In the genomic region with DNA sequence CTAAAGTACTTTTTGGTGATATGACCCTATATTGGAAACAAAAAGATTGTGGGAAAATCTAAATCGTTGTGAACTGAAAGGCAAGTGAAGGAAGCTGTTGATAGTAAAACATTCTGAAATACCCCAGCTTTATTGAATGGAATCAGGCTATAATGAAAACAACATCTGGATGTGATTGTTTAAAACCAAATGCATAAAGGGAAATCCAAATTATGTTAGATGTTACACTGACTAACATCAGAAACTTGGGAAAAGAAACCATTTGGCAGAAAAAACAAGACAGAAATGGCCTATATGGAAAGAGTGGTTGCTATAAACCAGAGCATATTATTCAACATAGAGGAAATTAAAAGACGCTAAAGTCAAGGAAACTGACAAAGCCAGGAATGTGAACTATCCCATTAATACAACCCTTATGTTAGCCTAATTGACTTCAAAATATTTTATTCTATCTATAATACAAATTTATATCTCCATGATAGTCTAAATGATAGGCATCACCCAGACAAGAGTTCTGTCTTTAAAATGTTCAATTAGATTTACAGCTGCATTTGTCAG, we compare ENCODE assay signal across 27 cellular contexts. TPM values are rescaled to one million over a fixed set of nuclear protein-coding genes. Genes with fewer than 3 reads are reported as not detected.
"Had no signal": no experiment of that assay in that cellular context is flagged by ENCODE, and none has a peak within 500 bp of the region (broad histone marks: within the 10 kb centered on the region; RNA-seq: fewer than 3 reads in every experiment).

No MANE protein-coding gene starts in this region.

- H3K27ac ChIP-seq: ascending aorta, KMS-11, RWPE1, SJCRH30 had no signal

- H3K4me2 ChIP-seq: KMS-11 had no signal

- H3K9ac ChIP-seq: KMS-11 had no signal

- ATAC-seq: activated CD8-positive, alpha-beta memory T cell treated with anti-CD3 and anti-CD28 coated beads, Interleukin-2, amount 10 ng/mL, durations not matched to agents 7 days and 5 days; Panc1; T-helper 17 cell had no signal

- H3K4me3 ChIP-seq: ascending aorta, SJCRH30 had no signal

- H3K4me1 ChIP-seq: ascending aorta, SJCRH30 had no signal

- H3K27me3 ChIP-seq: ascending aorta, SJCRH30 had no signal

- H3K36me3 ChIP-seq: ascending aorta, SJCRH30 had no signal

- H3K9me3 ChIP-seq: ascending aorta, SJCRH30 had no signal

- DNase-seq: activated B cell treated with CpG ODN at 0.5 μM for 24 hours; activated CD4-positive, alpha-beta T cell treated with anti-CD3 and anti-CD28 coated beads for 1 hour; activated CD4-positive, alpha-beta T cell treated with anti-CD3 and anti-CD28 coated beads, Interleukin-2, amount 10 ng/mL, durations not matched to agents 24 days and 14 days; activated CD4-positive, alpha-beta T cell treated with anti-CD3 and anti-CD28 coated beads, Interleukin-2, amount 50 U/mL, for 48 hours; activated CD8-positive, alpha-beta memory T cell treated with anti-CD3 and anti-CD28 coated beads, Interleukin-2, amount 10 ng/mL, durations not matched to agents 7 days and 5 days; activated effector memory CD4-positive, alpha-beta T cell treated with Interleukin-2 at 50 U/mL for 16 hours; activated naive CD4-positive, alpha-beta T cell; activated T-cell treated with anti-CD3 and anti-CD28 coated beads, Interleukin-2, amount 50 U/mL, for 24 hours; amniotic stem cell; NCI-H1092 treated with DMSO at 0.1 percent for 48 hours; NCI-H1417 treated with DMSO at 0.1 percent for 48 hours; NCI-H187; NCI-H2081; NCI-H510A treated with DMSO at 0.1 percent for 48 hours; NCI-H69; NK-92 treated with Interleukin-12 subunit alpha and Interleukin-12 subunit beta, amount 100 ng/mL, for 24 hours; OCI-M1; Right ventricle myocardium superior; SJCRH30; T-helper 17 cell; T-helper 9 cell had no signal

RNA-seq across cellular contexts. Expression of gene CABCOCO1, which starts 53.0 kb away (rescaled TPM):
- total RNA-seq: activated B cell treated with CpG ODN at 0.5 μM for 24 hours; activated CD4-positive, alpha-beta T cell treated with anti-CD3 and anti-CD28 coated beads, Interleukin-2, amount 10 ng/mL, durations not matched to agents 24 days and 14 days; activated CD8-positive, alpha-beta memory T cell treated with anti-CD3 and anti-CD28 coated beads, Interleukin-2, amount 10 ng/mL, durations not matched to agents 7 days and 5 days; activated T-helper 1 cell treated with anti-CD3 and anti-CD28 coated beads, Interleukin-12 subunit alpha, Interleukin-12 subunit beta, Interleukin-2, Interleukin-4 antibody, amounts not matched to agents 30 ng/mL and 10 ng/mL and 1 ng/mL, durations not matched to agents 14 hours and 24 hours and 36 hours; ascending aorta; MCF 10A; Right ventricle myocardium superior; SJCRH30; T-helper 17 cell had no signal
